8 cellular contexts compared by ENCODE assay signal in genomic region chr1:13407811-13408210, GRCh38. TPM values are rescaled to one million over a fixed set of nuclear protein-coding genes. Genes with fewer than 3 reads are reported as not detected.
"Had no signal": no experiment of that assay in that cellular context is flagged by ENCODE, and none has a peak within 500 bp of the region (broad histone marks: within the 10 kb centered on the region; RNA-seq: fewer than 3 reads in every experiment).

No MANE protein-coding gene starts in this region.

- ATAC-seq: GM23338, HepG2 had no signal

- DNase-seq: H9, HCEC 1CT, KBM-7 had no signal

- H3K27ac Mint-ChIP-seq: GM23338, H9, IgD-negative memory B cell had no signal

- H3K4me1 Mint-ChIP-seq: GM23338, H9, IgD-negative memory B cell had no signal

- H3K4me3 Mint-ChIP-seq: GM23338, H9 had no signal

- H3K36me3 Mint-ChIP-seq: IgD-negative memory B cell had no signal

- H3K27me3 Mint-ChIP-seq: IgD-negative memory B cell had no signal

RNA-seq across cellular contexts. Expression of gene PRAMEF20, which starts 2.4 kb away (rescaled TPM):
- total RNA-seq: GM23338, H1, H9, HepG2, HT1080 had no signal

RNA-seq across cellular contexts. Expression of gene PRAMEF17, which starts 18.4 kb away (rescaled TPM):
- total RNA-seq: GM23338, H1, H9, HepG2, HT1080 had no signal

RNA-seq across cellular contexts. Expression of gene PRAMEF19, which starts 36.1 kb away (rescaled TPM):
- total RNA-seq: GM23338, H1, H9, HepG2, HT1080 had no signal
